18 cellular contexts compared by ENCODE assay signal in the genomic region with DNA sequence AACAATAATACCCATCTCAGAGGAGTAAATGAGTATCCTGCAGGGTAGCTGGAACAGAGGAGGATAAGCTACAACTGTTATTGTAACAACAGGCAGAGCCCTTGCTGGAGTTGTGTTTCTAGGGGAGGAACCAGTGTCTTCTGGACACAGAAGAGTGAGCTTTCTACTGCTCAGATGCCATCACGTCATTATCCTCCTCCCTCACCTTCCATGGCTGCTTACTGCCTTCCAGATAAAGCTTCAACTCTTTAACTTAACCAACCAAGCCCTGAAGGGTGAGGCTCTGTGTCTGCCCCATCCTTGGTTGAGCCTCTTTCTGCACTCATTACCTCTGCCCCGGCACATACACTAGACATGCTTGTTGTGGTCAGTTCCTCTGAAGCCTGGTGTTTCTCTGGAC. TPM values are rescaled to one million over a fixed set of nuclear protein-coding genes. Genes with fewer than 3 reads are reported as not detected.
DNase-seq lines count a peak whose midpoint lies in the region; ATAC-seq, FAIRE-seq and TF ChIP-seq lines count a peak whose summit lies in the region.
"Had no signal": no experiment of that assay in that cellular context is flagged by ENCODE, and none has a peak within 500 bp of the region (broad histone marks: within the 10 kb centered on the region; RNA-seq: fewer than 3 reads in every experiment).

No MANE protein-coding gene starts in this region.

- no peaks in the 10 kb centered on the region for H3K27me3 Mint-ChIP-seq in T-helper 2 cell treated with Interferon-gamma antibody and Interleukin-4, amounts not matched to agents 5 μg/mL and 100 μg/mL, for 36 hours (ENCODE audit: low read depth)
- no peaks in the 10 kb centered on the region for H3K27me3 Mint-ChIP-seq in activated T-helper 2 cell treated with anti-CD3 and anti-CD28 coated beads, Interferon-gamma antibody, Interleukin-2, Interleukin-4, amounts not matched to agents 10 μg/mL and 5 μg/mL and 100 μg/mL, durations not matched to agents 14 hours and 24 hours and 36 hours (ENCODE audit: low read depth)
- H3K27me3 Mint-ChIP-seq in nephron progenitor cell (ENCODE audit: low read depth, poor library complexity): peaks cover 33% of the 10 kb centered on the region

- H3K4me1 Mint-ChIP-seq in T-helper 2 cell treated with Interferon-gamma antibody and Interleukin-4, amounts not matched to agents 5 μg/mL and 100 μg/mL, for 36 hours (ENCODE audit: low read depth): peaks cover 22% of the 10 kb centered on the region
- H3K4me1 Mint-ChIP-seq in activated T-helper 2 cell treated with anti-CD3 and anti-CD28 coated beads, Interferon-gamma antibody, Interleukin-2, Interleukin-4, amounts not matched to agents 10 μg/mL and 5 μg/mL and 100 μg/mL, durations not matched to agents 14 hours and 24 hours and 36 hours (ENCODE audit: low read depth): peaks cover 21% of the 10 kb centered on the region
- peaks cover 41% of the 10 kb centered on the region for H3K4me1 Mint-ChIP-seq in nephron progenitor cell

- TF ChIP-seq POLR2A in GM12892 (IDR thresholded peaks at IDR 0.05; ENCODE audit: low read depth, low read length): no peak

- no peak overlapping the region for H3K27ac Mint-ChIP-seq in T-helper 2 cell treated with Interferon-gamma antibody and Interleukin-4, amounts not matched to agents 5 μg/mL and 100 μg/mL, for 36 hours
- H3K27ac Mint-ChIP-seq in activated T-helper 2 cell treated with anti-CD3 and anti-CD28 coated beads, Interferon-gamma antibody, Interleukin-2, Interleukin-4, amounts not matched to agents 10 μg/mL and 5 μg/mL and 100 μg/mL, durations not matched to agents 14 hours and 24 hours and 36 hours: peak overlapping the region; percentile 48
- H3K27ac Mint-ChIP-seq in nephron progenitor cell: peak overlapping the region; percentile 90

- FAIRE-seq in GM12892 (lab: Jason Lieb, UNC): peak; percentile 48

- TF ChIP-seq CTCF in nephron progenitor cell (IDR thresholded peaks at IDR 0.05): no peak

- ATAC-seq in HG03457 (IDR thresholded peaks at IDR 0.05; ENCODE audit: unreplicated experiment): no peak
- ATAC-seq: activated CD4-positive, CD25-positive, alpha-beta regulatory T cell treated with anti-CD3 and anti-CD28 coated beads, Interleukin-2, amount 50 U/mL, for 24 hours; body of pancreas; right cardiac atrium had no signal

- no peaks in the 10 kb centered on the region for H3K36me3 Mint-ChIP-seq in T-helper 2 cell treated with Interferon-gamma antibody and Interleukin-4, amounts not matched to agents 5 μg/mL and 100 μg/mL, for 36 hours (ENCODE audit: low read depth)
- no peaks in the 10 kb centered on the region for H3K36me3 Mint-ChIP-seq in activated T-helper 2 cell treated with anti-CD3 and anti-CD28 coated beads, Interferon-gamma antibody, Interleukin-2, Interleukin-4, amounts not matched to agents 10 μg/mL and 5 μg/mL and 100 μg/mL, durations not matched to agents 14 hours and 24 hours and 36 hours (ENCODE audit: low read depth)
- no peaks in the 10 kb centered on the region for H3K36me3 Mint-ChIP-seq in nephron progenitor cell (ENCODE audit: low read depth)

- H3K9me3 Mint-ChIP-seq in T-helper 2 cell treated with Interferon-gamma antibody and Interleukin-4, amounts not matched to agents 5 μg/mL and 100 μg/mL, for 36 hours: no peaks in the 10 kb centered on the region
- H3K9me3 Mint-ChIP-seq in activated T-helper 2 cell treated with anti-CD3 and anti-CD28 coated beads, Interferon-gamma antibody, Interleukin-2, Interleukin-4, amounts not matched to agents 10 μg/mL and 5 μg/mL and 100 μg/mL, durations not matched to agents 14 hours and 24 hours and 36 hours: no peaks in the 10 kb centered on the region
- no peaks in the 10 kb centered on the region for H3K9me3 Mint-ChIP-seq in nephron progenitor cell

- peak overlapping the region; percentile 49 for H3K4me3 Mint-ChIP-seq in T-helper 2 cell treated with Interferon-gamma antibody and Interleukin-4, amounts not matched to agents 5 μg/mL and 100 μg/mL, for 36 hours
- no peak overlapping the region for H3K4me3 Mint-ChIP-seq in activated T-helper 2 cell treated with anti-CD3 and anti-CD28 coated beads, Interferon-gamma antibody, Interleukin-2, Interleukin-4, amounts not matched to agents 10 μg/mL and 5 μg/mL and 100 μg/mL, durations not matched to agents 14 hours and 24 hours and 36 hours (ENCODE audit: low read depth)
- H3K4me3 Mint-ChIP-seq in nephron progenitor cell: no peak overlapping the region

- no peak for DNase-seq in T-helper 2 cell treated with Interferon-gamma antibody and Interleukin-4, amounts not matched to agents 5 μg/mL and 100 μg/mL, for 36 hours (ENCODE audit: low spot score)
- DNase-seq in T-helper 2 cell (no peak), GM12892 (ENCODE audit: insufficient read length) (no peak), nephron progenitor cell (no peak), RPMI8226 (no peak), activated gamma-delta T cell (lab: John Stamatoyannopoulos, UW) (no peak)
- DNase-seq in activated T-helper 2 cell treated with anti-CD3 and anti-CD28 coated beads, Interferon-gamma antibody, Interleukin-2, Interleukin-4, amounts not matched to agents 10 μg/mL and 5 μg/mL and 100 μg/mL, durations not matched to agents 14 hours and 24 hours and 36 hours (ENCODE audit: low spot score): no peak
- DNase-seq: 8988T; activated T-cell treated with anti-CD3 and anti-CD28 coated beads, Interleukin-2, amount 50 U/mL, for 48 hours; body of pancreas; HCEC 1CT; NCI-H2107; NCI-H82; stimulated activated CD4-positive, alpha-beta T cell treated with anti-CD3 and anti-CD28 coated beads, Interleukin-2, amount 100 ng/mL, for 24 hours; SW 1271 had no signal

- intact Hi-C loops in activated T-helper 2 cell treated with anti-CD3 and anti-CD28 coated beads, Interferon-gamma antibody, Interleukin-2, Interleukin-4, amounts not matched to agents 10 μg/mL and 5 μg/mL and 100 μg/mL, durations not matched to agents 14 hours and 24 hours and 36 hours (cut with micrococcal nuclease): no loop called here

RNA-seq across cellular contexts. Expression of a gene that starts 4.4 kb away (rescaled TPM):
- polyA plus RNA-seq in GM12892 (2012; ENCODE audit: missing spikeins): 21.7 TPM
- 100.0 and 103 TPM in 2 replicates for total RNA-seq in activated T-helper 2 cell treated with anti-CD3 and anti-CD28 coated beads, Interferon-gamma antibody, Interleukin-2, Interleukin-4, amounts not matched to agents 10 μg/mL and 5 μg/mL and 100 μg/mL, durations not matched to agents 14 hours and 24 hours and 36 hours

RNA-seq across cellular contexts. Expression of a gene that starts 42.5 kb away (rescaled TPM):
- polyA plus RNA-seq in GM12892 (2012; ENCODE audit: missing spikeins): 0.45 TPM
- 1.1 and 1.2 TPM in 2 replicates for total RNA-seq in activated T-helper 2 cell treated with anti-CD3 and anti-CD28 coated beads, Interferon-gamma antibody, Interleukin-2, Interleukin-4, amounts not matched to agents 10 μg/mL and 5 μg/mL and 100 μg/mL, durations not matched to agents 14 hours and 24 hours and 36 hours
